17 cellular contexts compared by ENCODE assay signal in genomic region chr11:112718483-112718882, GRCh38.
DNase-seq lines count a peak whose midpoint lies in the region; ATAC-seq and TF ChIP-seq lines count a peak whose summit lies in the region.
"Had no signal": no experiment of that assay in that cellular context is flagged by ENCODE, and none has a peak within 500 bp of the region (broad histone marks: within the 10 kb centered on the region; RNA-seq: fewer than 3 reads in every experiment).

No MANE protein-coding gene starts in this region.

- peak overlapping the region in 2 of 3 experiments; percentile 14 to 48 for H3K27ac Mint-ChIP-seq in nephron
- H3K27ac Mint-ChIP-seq: B cell; CD8-positive, alpha-beta T cell; GM23338 had no signal

- no peak for TF ChIP-seq POLR2A in esophagus muscularis mucosa (IDR thresholded peaks at IDR 0.05; ENCODE audit: low read depth)

- H3K4me3 ChIP-seq in esophagus muscularis mucosa, result no peak overlapping the region
- H3K4me3 ChIP-seq: BLaER1 treated with 17β-estradiol and CSF1 and Interleukin-3, amounts not matched to agents 10 nM and 100 nM; GM23338 had no signal

- intact Hi-C loops in esophagus muscularis mucosa (cut with DNase I), result no loop called here

- peaks cover 8% of the 10 kb centered on the region for H3K9me3 Mint-ChIP-seq in nephron
- H3K9me3 Mint-ChIP-seq: CD8-positive, alpha-beta T cell; GM23338 had no signal

- no peak for TF ChIP-seq EP300 in esophagus muscularis mucosa (IDR thresholded peaks at IDR 0.05)

- no peaks in the 10 kb centered on the region for H3K4me1 ChIP-seq in esophagus muscularis mucosa
- H3K4me1 ChIP-seq: BLaER1 treated with 17β-estradiol and CSF1 and Interleukin-3, amounts not matched to agents 10 nM and 100 nM had no signal

- H3K27ac ChIP-seq in esophagus muscularis mucosa (replicated peaks in 1 of 4), result no peak overlapping the region
- H3K27ac ChIP-seq: BLaER1 treated with 17β-estradiol and CSF1 and Interleukin-3, amounts not matched to agents 10 nM and 100 nM; HL-60 had no signal

- no peaks in the 10 kb centered on the region for H3K9me3 ChIP-seq in esophagus muscularis mucosa

- 0% methylated on average over 1 of the region's 1 CpG for WGBS in esophagus muscularis mucosa

- H3K36me3 ChIP-seq in esophagus muscularis mucosa, result no peaks in the 10 kb centered on the region
- H3K36me3 ChIP-seq: BLaER1 treated with 17β-estradiol and CSF1 and Interleukin-3, amounts not matched to agents 10 nM and 100 nM had no signal

- no peak overlapping the region for H3K4me3 Mint-ChIP-seq in nephron
- H3K4me3 Mint-ChIP-seq: B cell; CD8-positive, alpha-beta T cell; GM23338 had no signal

- peak; percentile 72 for DNase-seq in LHCN-M2 (ENCODE audit: low read depth)
- peak; percentile 72 for DNase-seq in esophagus muscularis mucosa (ENCODE audit: extremely low spot score)
- no peak for DNase-seq in medulla oblongata (ENCODE audit: extremely low spot score)
- no peak for DNase-seq in activated gamma-delta T cell (lab: John Stamatoyannopoulos, UW)
- DNase-seq: 8988T; Calu3; CD8-positive, alpha-beta T cell; DMS79 treated with DMSO at 0.1 percent for 48 hours; GF-D8; HCEC 1CT had no signal

- ATAC-seq in HG03159 (IDR thresholded peaks at IDR 0.05; ENCODE audit: unreplicated experiment), result no peak
- no peak for ATAC-seq in GM18498 (IDR thresholded peaks at IDR 0.05; ENCODE audit: unreplicated experiment)
- ATAC-seq: CD8-positive, alpha-beta T cell; GM23338 had no signal

- H3K27me3 Mint-ChIP-seq in nephron (ENCODE audit: low read depth), result peaks cover 5% of the 10 kb centered on the region

- peaks cover 0 to 3% (median 0%) of the 10 kb centered on the region in 4 donors for H3K27me3 ChIP-seq in esophagus muscularis mucosa
- H3K27me3 ChIP-seq: BLaER1 treated with 17β-estradiol and CSF1 and Interleukin-3, amounts not matched to agents 10 nM and 100 nM had no signal

- no peaks in the 10 kb centered on the region for H3K36me3 Mint-ChIP-seq in nephron (ENCODE audit: low read depth)
- H3K36me3 Mint-ChIP-seq: CD8-positive, alpha-beta T cell had no signal

- peaks cover 41% of the 10 kb centered on the region for H3K4me1 Mint-ChIP-seq in nephron
- H3K4me1 Mint-ChIP-seq: B cell, GM23338 had no signal

- TF ChIP-seq CTCF in esophagus muscularis mucosa (IDR thresholded peaks at IDR 0.05) (no peak), nephron (IDR thresholded peaks at IDR 0.05; ENCODE audit: unreplicated experiment in 3 of 3) (no peak)

Comparison
In these comparisons a context has a peak if more than half of its experiments do, and no peak if none do; other contexts are left out.
1. DNase-seq: peak in LHCN-M2 (single experiment) and esophagus muscularis mucosa (single experiment); none in medulla oblongata (single experiment) and activated gamma-delta T cell (single experiment).